ENCODE assay signal across 10 cellular contexts in the genomic region with DNA sequence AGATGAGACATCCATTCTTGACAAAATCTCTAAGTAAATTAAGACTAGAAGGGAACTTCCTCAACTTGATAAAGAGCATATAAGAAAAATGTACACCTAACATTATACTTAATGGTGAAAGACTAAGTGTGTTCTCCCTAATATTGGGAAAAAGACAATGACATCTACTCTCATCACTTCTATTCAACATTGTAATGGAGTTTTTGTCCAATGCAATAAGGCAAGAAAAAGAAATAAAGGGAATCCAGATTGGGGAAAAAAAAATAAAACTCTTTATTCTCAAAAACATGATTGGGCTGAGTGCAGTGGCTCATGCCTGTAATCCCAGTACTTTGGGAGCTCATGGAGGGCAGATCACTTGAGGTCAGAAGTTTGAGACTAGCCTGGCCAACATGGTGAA.
"Had no signal": no experiment of that assay in that cellular context is flagged by ENCODE, and none has a peak within 500 bp of the region (broad histone marks: within the 10 kb centered on the region; RNA-seq: fewer than 3 reads in every experiment).

No MANE protein-coding gene starts in this region.

- H3K27ac Mint-ChIP-seq: GM23338, H9, HFFc6 had no signal

- H3K4me3 Mint-ChIP-seq: GM23338, H9, HFFc6 had no signal

- H3K9ac ChIP-seq: GM23248 had no signal

- H3K4me1 ChIP-seq: HAP-1 had no signal

- H3K9me3 ChIP-seq: HAP-1 had no signal

- H3K27ac ChIP-seq: GM23248 had no signal

- FAIRE-seq: H54 had no signal

- DNase-seq: GM23248, GOT3, H7, H9, HCEC 1CT, HFFc6 had no signal

- H3K4me3 ChIP-seq: GM23248, GM23338, HAP-1 had no signal

- H2AFZ ChIP-seq: GM23248, GM23338 had no signal

- ATAC-seq: GM23338, HCT116 had no signal

- H3K36me3 ChIP-seq: HAP-1 had no signal

- H3K4me2 ChIP-seq: GM23338 had no signal
